Comparison of ENCODE assay signal across 1 cellular context in the genomic region with DNA sequence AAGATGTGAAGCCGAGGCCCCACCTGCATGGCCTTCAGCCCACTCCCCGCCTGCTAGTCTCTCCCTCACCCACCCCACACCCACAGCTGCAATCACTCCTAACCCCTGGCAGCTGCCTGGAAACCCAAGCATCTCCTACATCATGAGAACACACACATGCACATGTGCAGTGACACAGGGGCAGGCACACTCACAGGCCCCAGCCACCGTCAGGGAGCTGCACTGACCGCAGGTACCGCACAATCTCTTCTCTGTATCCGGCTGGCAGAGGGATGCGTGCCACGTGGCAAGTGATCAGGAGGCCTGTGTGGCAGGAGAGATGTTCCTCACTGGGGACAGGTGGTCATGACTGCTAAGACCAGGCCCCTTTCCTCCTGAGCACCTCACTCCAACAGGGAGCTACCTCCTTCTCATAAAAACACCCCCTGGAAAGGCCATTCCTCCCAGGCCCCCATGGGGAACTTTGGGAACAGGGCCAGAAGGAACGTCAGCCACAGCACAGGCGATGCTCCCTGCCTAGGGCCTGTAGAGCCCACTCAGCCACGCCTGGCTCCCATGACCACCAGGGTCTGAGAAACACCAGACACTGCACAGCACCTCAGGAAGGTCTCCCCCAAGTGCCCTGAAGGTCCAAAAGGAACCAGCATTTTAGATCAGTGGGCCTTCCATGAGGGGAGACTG.
TF ChIP-seq lines count a peak whose summit lies in the region.

No MANE protein-coding gene starts in this region.

TF ChIP-seq in GM23338, 12 proteins besides CTCF, POLR2A, EP300 and RAD21:
- TF ChIP-seq, protein P1, sequence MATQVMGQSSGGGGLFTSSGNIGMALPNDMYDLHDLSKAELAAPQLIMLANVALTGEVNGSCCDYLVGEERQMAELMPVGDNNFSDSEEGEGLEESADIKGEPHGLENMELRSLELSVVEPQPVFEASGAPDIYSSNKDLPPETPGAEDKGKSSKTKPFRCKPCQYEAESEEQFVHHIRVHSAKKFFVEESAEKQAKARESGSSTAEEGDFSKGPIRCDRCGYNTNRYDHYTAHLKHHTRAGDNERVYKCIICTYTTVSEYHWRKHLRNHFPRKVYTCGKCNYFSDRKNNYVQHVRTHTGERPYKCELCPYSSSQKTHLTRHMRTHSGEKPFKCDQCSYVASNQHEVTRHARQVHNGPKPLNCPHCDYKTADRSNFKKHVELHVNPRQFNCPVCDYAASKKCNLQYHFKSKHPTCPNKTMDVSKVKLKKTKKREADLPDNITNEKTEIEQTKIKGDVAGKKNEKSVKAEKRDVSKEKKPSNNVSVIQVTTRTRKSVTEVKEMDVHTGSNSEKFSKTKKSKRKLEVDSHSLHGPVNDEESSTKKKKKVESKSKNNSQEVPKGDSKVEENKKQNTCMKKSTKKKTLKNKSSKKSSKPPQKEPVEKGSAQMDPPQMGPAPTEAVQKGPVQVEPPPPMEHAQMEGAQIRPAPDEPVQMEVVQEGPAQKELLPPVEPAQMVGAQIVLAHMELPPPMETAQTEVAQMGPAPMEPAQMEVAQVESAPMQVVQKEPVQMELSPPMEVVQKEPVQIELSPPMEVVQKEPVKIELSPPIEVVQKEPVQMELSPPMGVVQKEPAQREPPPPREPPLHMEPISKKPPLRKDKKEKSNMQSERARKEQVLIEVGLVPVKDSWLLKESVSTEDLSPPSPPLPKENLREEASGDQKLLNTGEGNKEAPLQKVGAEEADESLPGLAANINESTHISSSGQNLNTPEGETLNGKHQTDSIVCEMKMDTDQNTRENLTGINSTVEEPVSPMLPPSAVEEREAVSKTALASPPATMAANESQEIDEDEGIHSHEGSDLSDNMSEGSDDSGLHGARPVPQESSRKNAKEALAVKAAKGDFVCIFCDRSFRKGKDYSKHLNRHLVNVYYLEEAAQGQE (IDR thresholded peaks at IDR 0.05; ENCODE audit: unreplicated experiment) = no peak
- TF ChIP-seq ETS1 (IDR thresholded peaks at IDR 0.05) = no peak
- no peak for TF ChIP-seq JUNB (IDR thresholded peaks at IDR 0.05; ENCODE audit: unreplicated experiment)
- TF ChIP-seq, protein P2, sequence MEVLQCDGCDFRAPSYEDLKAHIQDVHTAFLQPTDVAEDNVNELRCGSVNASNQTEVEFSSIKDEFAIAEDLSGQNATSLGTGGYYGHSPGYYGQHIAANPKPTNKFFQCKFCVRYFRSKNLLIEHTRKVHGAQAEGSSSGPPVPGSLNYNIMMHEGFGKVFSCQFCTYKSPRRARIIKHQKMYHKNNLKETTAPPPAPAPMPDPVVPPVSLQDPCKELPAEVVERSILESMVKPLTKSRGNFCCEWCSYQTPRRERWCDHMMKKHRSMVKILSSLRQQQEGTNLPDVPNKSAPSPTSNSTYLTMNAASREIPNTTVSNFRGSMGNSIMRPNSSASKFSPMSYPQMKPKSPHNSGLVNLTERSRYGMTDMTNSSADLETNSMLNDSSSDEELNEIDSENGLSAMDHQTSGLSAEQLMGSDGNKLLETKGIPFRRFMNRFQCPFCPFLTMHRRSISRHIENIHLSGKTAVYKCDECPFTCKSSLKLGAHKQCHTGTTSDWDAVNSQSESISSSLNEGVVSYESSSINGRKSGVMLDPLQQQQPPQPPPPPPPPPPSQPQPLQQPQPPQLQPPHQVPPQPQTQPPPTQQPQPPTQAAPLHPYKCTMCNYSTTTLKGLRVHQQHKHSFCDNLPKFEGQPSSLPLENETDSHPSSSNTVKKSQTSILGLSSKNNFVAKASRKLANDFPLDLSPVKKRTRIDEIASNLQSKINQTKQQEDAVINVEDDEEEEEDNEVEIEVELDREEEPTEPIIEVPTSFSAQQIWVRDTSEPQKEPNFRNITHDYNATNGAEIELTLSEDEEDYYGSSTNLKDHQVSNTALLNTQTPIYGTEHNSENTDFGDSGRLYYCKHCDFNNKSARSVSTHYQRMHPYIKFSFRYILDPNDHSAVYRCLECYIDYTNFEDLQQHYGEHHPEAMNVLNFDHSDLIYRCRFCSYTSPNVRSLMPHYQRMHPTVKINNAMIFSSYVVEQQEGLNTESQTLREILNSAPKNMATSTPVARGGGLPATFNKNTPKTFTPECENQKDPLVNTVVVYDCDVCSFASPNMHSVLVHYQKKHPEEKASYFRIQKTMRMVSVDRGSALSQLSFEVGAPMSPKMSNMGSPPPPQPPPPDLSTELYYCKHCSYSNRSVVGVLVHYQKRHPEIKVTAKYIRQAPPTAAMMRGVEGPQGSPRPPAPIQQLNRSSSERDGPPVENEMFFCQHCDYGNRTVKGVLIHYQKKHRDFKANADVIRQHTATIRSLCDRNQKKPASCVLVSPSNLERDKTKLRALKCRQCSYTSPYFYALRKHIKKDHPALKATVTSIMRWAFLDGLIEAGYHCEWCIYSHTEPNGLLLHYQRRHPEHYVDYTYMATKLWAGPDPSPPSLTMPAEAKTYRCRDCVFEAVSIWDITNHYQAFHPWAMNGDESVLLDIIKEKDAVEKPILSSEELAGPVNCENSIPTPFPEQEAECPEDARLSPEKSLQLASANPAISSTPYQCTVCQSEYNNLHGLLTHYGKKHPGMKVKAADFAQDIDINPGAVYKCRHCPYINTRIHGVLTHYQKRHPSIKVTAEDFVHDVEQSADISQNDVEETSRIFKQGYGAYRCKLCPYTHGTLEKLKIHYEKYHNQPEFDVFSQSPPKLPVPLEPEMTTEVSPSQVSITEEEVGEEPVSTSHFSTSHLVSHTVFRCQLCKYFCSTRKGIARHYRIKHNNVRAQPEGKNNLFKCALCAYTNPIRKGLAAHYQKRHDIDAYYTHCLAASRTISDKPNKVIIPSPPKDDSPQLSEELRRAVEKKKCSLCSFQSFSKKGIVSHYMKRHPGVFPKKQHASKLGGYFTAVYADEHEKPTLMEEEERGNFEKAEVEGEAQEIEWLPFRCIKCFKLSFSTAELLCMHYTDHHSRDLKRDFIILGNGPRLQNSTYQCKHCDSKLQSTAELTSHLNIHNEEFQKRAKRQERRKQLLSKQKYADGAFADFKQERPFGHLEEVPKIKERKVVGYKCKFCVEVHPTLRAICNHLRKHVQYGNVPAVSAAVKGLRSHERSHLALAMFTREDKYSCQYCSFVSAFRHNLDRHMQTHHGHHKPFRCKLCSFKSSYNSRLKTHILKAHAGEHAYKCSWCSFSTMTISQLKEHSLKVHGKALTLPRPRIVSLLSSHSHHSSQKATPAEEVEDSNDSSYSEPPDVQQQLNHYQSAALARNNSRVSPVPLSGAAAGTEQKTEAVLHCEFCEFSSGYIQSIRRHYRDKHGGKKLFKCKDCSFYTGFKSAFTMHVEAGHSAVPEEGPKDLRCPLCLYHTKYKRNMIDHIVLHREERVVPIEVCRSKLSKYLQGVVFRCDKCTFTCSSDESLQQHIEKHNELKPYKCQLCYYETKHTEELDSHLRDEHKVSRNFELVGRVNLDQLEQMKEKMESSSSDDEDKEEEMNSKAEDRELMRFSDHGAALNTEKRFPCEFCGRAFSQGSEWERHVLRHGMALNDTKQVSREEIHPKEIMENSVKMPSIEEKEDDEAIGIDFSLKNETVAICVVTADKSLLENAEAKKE (CRISPR knock-in tag; IDR thresholded peaks at IDR 0.05) = no peak
- no peak for TF ChIP-seq ZNF114 (CRISPR knock-in tag; IDR thresholded peaks at IDR 0.05)
- no peak for TF ChIP-seq CREB1 (CRISPR knock-in tag; IDR thresholded peaks at IDR 0.05; ENCODE audit: low read depth)
- TF ChIP-seq EZH2 (IDR thresholded peaks at IDR 0.05; ENCODE audit: low read depth, unreplicated experiment) = no peak
- TF ChIP-seq NANOG (IDR thresholded peaks at IDR 0.05; ENCODE audit: borderline replicate concordance) = no peak
- no peak for TF ChIP-seq STAT1 (IDR thresholded peaks at IDR 0.05; ENCODE audit: unreplicated experiment)
- TF ChIP-seq ZNF331 (CRISPR knock-in tag; IDR thresholded peaks at IDR 0.05; ENCODE audit: low read depth) = no peak
- no peak for TF ChIP-seq EZH2phosphoT487 (IDR thresholded peaks at IDR 0.05; ENCODE audit: unreplicated experiment)
- TF ChIP-seq POLR2AphosphoS5 (IDR thresholded peaks at IDR 0.05; ENCODE audit: low read depth) = no peak
